18 cellular contexts compared by ENCODE assay signal in genomic region chr16:84577034-84577803, GRCh38. TPM values are rescaled to one million over a fixed set of nuclear protein-coding genes. Genes with fewer than 3 reads are reported as not detected.
DNase-seq lines count a peak whose midpoint lies in the region; ATAC-seq and TF ChIP-seq lines count a peak whose summit lies in the region.
"Had no signal": no experiment of that assay in that cellular context is flagged by ENCODE, and none has a peak within 500 bp of the region (broad histone marks: within the 10 kb centered on the region; RNA-seq: fewer than 3 reads in every experiment).

No MANE protein-coding gene starts in this region.

- no peak overlapping the region for H3K4me3 Mint-ChIP-seq in CD4-positive, CD25-positive, alpha-beta regulatory T cell
- H3K4me3 Mint-ChIP-seq in CD8-positive, alpha-beta T cell: no peak overlapping the region
- H3K4me3 Mint-ChIP-seq in activated CD8-positive, alpha-beta T cell treated with anti-CD3 and anti-CD28 coated beads for 36 hours: no peak overlapping the region
- H3K4me3 Mint-ChIP-seq: neural crest cell had no signal

- peaks cover 5 to 54% (median 37%) of the 10 kb centered on the region in 4 donors for H3K4me1 Mint-ChIP-seq in CD4-positive, CD25-positive, alpha-beta regulatory T cell
- H3K4me1 Mint-ChIP-seq in CD8-positive, alpha-beta T cell (ENCODE audit: low read depth): peaks cover 66% of the 10 kb centered on the region
- H3K4me1 Mint-ChIP-seq in activated CD8-positive, alpha-beta T cell treated with anti-CD3 and anti-CD28 coated beads for 36 hours (ENCODE audit: low read depth): peaks cover 65% of the 10 kb centered on the region

- TF ChIP-seq CTCF in CD8-positive, alpha-beta T cell (IDR thresholded peaks at IDR 0.05): no peak
- no peak for TF ChIP-seq CTCF in activated CD8-positive, alpha-beta T cell treated with anti-CD3 and anti-CD28 coated beads for 36 hours (IDR thresholded peaks at IDR 0.05)
- TF ChIP-seq CTCF in mucosa of descending colon (IDR thresholded peaks at IDR 0.05): no peak

- no peaks in the 10 kb centered on the region for H3K9me3 ChIP-seq in CD4-positive, CD25-positive, alpha-beta regulatory T cell (ENCODE audit: control insufficient read depth in 2 of 2, low read length in 2 of 2)
- H3K9me3 ChIP-seq in CD8-positive, alpha-beta T cell (ENCODE audit: low read length): no peaks in the 10 kb centered on the region
- no peaks in the 10 kb centered on the region for H3K9me3 ChIP-seq in mucosa of descending colon
- H3K9me3 ChIP-seq: adrenal gland had no signal

- H3K4me1 ChIP-seq in CD4-positive, CD25-positive, alpha-beta regulatory T cell (ENCODE audit: control insufficient read depth, insufficient read depth, low read length, poor library complexity, severe bottlenecking): peaks cover 9% of the 10 kb centered on the region
- peaks cover 15% of the 10 kb centered on the region for H3K4me1 ChIP-seq in CD8-positive, alpha-beta T cell (ENCODE audit: insufficient read depth, low read length)
- no peaks in the 10 kb centered on the region for H3K4me1 ChIP-seq in mucosa of descending colon (ENCODE audit: low read depth)
- H3K4me1 ChIP-seq: adrenal gland had no signal

- H3K36me3 Mint-ChIP-seq in CD4-positive, CD25-positive, alpha-beta regulatory T cell: peaks cover 11% of the 10 kb centered on the region
- H3K36me3 Mint-ChIP-seq in CD8-positive, alpha-beta T cell: peaks cover 69% of the 10 kb centered on the region
- peaks cover 68% of the 10 kb centered on the region for H3K36me3 Mint-ChIP-seq in activated CD8-positive, alpha-beta T cell treated with anti-CD3 and anti-CD28 coated beads for 36 hours (ENCODE audit: low read depth)

- ATAC-seq in CD4-positive, CD25-positive, alpha-beta regulatory T cell (ENCODE audit: low read depth in 2 of 2): no peak
- ATAC-seq in CD8-positive, alpha-beta T cell: no peak
- peak; percentile 40 for ATAC-seq in activated CD8-positive, alpha-beta T cell treated with anti-CD3 and anti-CD28 coated beads for 36 hours
- ATAC-seq in mucosa of descending colon (peak; percentile 41), sciatic nerve (no peak), GM21381 (IDR thresholded peaks at IDR 0.05; ENCODE audit: unreplicated experiment) (no peak)

- H3K9me3 Mint-ChIP-seq in CD4-positive, CD25-positive, alpha-beta regulatory T cell: peaks cover 0 to 3% (median 0%) of the 10 kb centered on the region in 7 donors
- no peaks in the 10 kb centered on the region for H3K9me3 Mint-ChIP-seq in CD8-positive, alpha-beta T cell
- H3K9me3 Mint-ChIP-seq in activated CD8-positive, alpha-beta T cell treated with anti-CD3 and anti-CD28 coated beads for 36 hours: no peaks in the 10 kb centered on the region
- H3K9me3 Mint-ChIP-seq: neural crest cell had no signal

- no peak overlapping the region for H3K27ac ChIP-seq in CD4-positive, CD25-positive, alpha-beta regulatory T cell (ENCODE audit: insufficient read depth, low read length, poor library complexity, severe bottlenecking)
- no peak overlapping the region for H3K27ac ChIP-seq in CD8-positive, alpha-beta T cell (ENCODE audit: low read depth, low read length)
- H3K27ac ChIP-seq: adrenal gland, dorsolateral prefrontal cortex had no signal

- POLR2A ChIA-PET in CD8-positive, alpha-beta T cell (lab: Charles Lee): interaction anchor here (1.2 kb wide), 1 partner anchor 10 kb away, joined by 3 read pairs; no protein-coding TSS in a partner anchor
- POLR2A ChIA-PET in activated CD8-positive, alpha-beta T cell treated with anti-CD3 and anti-CD28 coated beads for 36 hours (lab: Charles Lee): interaction anchor here (0.6 to 1.3 kb wide), 2 partner anchors 21 to 33 kb away, joined by 3 to 4 read pairs; no protein-coding TSS in a partner anchor

- no peak overlapping the region for H3K4me3 ChIP-seq in CD4-positive, CD25-positive, alpha-beta regulatory T cell (ENCODE audit: low read depth, low read length)
- H3K4me3 ChIP-seq in CD8-positive, alpha-beta T cell (ENCODE audit: low read depth, low read length): no peak overlapping the region
- H3K4me3 ChIP-seq in mucosa of descending colon: no peak overlapping the region
- H3K4me3 ChIP-seq: adrenal gland, dorsolateral prefrontal cortex had no signal

- peak overlapping the region in 2 of 3 donors; percentile 80 to 82 for H3K27ac Mint-ChIP-seq in CD4-positive, CD25-positive, alpha-beta regulatory T cell
- H3K27ac Mint-ChIP-seq in CD8-positive, alpha-beta T cell: peak overlapping the region; percentile 78
- peak overlapping the region; percentile 23 for H3K27ac Mint-ChIP-seq in activated CD8-positive, alpha-beta T cell treated with anti-CD3 and anti-CD28 coated beads for 36 hours

- no peak for DNase-seq in CD4-positive, CD25-positive, alpha-beta regulatory T cell
- DNase-seq in CD8-positive, alpha-beta T cell: no peak
- no peak for DNase-seq in activated CD8-positive, alpha-beta T cell treated with anti-CD3 and anti-CD28 coated beads for 36 hours
- no peak for DNase-seq in mucosa of descending colon
- DNase-seq in sciatic nerve (ENCODE audit: low spot score): no peak
- DNase-seq in NCI-H146 (lab: John Stamatoyannopoulos, UW): no peak
- no peak for DNase-seq in NCI-H2081 (lab: John Stamatoyannopoulos, UW)
- DNase-seq: activated CD4-positive, CD25-positive, alpha-beta regulatory T cell; activated CD8-positive, alpha-beta memory T cell treated with anti-CD3 and anti-CD28 coated beads, Interleukin-2, amount 50 U/mL, for 48 hours; adrenal gland; dorsolateral prefrontal cortex; NCI-H1417 treated with DMSO at 0.1 percent for 48 hours; NCI-H2171 treated with DMSO at 0.1 percent for 48 hours; NCI-H526 treated with DMSO at 0.1 percent for 48 hours; SHP77; stimulated activated CD4-positive, alpha-beta T cell treated with anti-CD3 and anti-CD28 coated beads, Interleukin-4, amount 100 ng/mL, for 24 hours had no signal

- H3K27me3 Mint-ChIP-seq in CD4-positive, CD25-positive, alpha-beta regulatory T cell: no peaks in the 10 kb centered on the region
- no peaks in the 10 kb centered on the region for H3K27me3 Mint-ChIP-seq in CD8-positive, alpha-beta T cell (ENCODE audit: low read depth)
- H3K27me3 Mint-ChIP-seq in activated CD8-positive, alpha-beta T cell treated with anti-CD3 and anti-CD28 coated beads for 36 hours: no peaks in the 10 kb centered on the region

- peaks cover 29% of the 10 kb centered on the region for H3K36me3 ChIP-seq in CD4-positive, CD25-positive, alpha-beta regulatory T cell (ENCODE audit: control insufficient read depth, insufficient read depth, low read length)
- peaks cover 8% of the 10 kb centered on the region for H3K36me3 ChIP-seq in CD8-positive, alpha-beta T cell (ENCODE audit: insufficient read depth, low read length)
- no peaks in the 10 kb centered on the region for H3K36me3 ChIP-seq in mucosa of descending colon (ENCODE audit: low read depth)
- H3K36me3 ChIP-seq: adrenal gland had no signal

- intact Hi-C loops in CD8-positive, alpha-beta T cell (cut with DNase I, micrococcal nuclease): no loop called here
- intact Hi-C loops in activated CD8-positive, alpha-beta T cell treated with anti-CD3 and anti-CD28 coated beads for 36 hours (cut with micrococcal nuclease): no loop called here
- intact Hi-C loops in mucosa of descending colon (cut with DNase I, micrococcal nuclease): no loop called here
- intact Hi-C loops in sciatic nerve (cut with DNase I): no loop called here

- CTCF ChIA-PET in CD8-positive, alpha-beta T cell (lab: Charles Lee): interaction anchor here (0.7 to 1.5 kb wide), 2 partner anchors 17 to 66 kb away, joined by 3 to 4 read pairs; no protein-coding TSS in a partner anchor
- CTCF ChIA-PET in activated CD8-positive, alpha-beta T cell treated with anti-CD3 and anti-CD28 coated beads for 36 hours (lab: Charles Lee): interaction anchor here (0.7 to 1.5 kb wide), 2 partner anchors 11 to 15 kb away, joined by 3 read pairs; no protein-coding TSS in a partner anchor

- H3K27me3 ChIP-seq in CD4-positive, CD25-positive, alpha-beta regulatory T cell (ENCODE audit: control insufficient read depth, insufficient read depth, low read length): no peaks in the 10 kb centered on the region
- no peaks in the 10 kb centered on the region for H3K27me3 ChIP-seq in CD8-positive, alpha-beta T cell (ENCODE audit: insufficient read depth, low read length)
- H3K27me3 ChIP-seq: adrenal gland, dorsolateral prefrontal cortex had no signal

RNA-seq across cellular contexts. Expression of gene COTL1, which starts 40.7 kb away (rescaled TPM):
- total RNA-seq in CD4-positive, CD25-positive, alpha-beta regulatory T cell: 353 TPM
- 100 to 1,000 TPM; 450 to 761 (median 584) TPM for polyA plus RNA-seq in CD4-positive, CD25-positive, alpha-beta regulatory T cell
- 100 to 1,000 TPM; 194 to 199 TPM for total RNA-seq in CD8-positive, alpha-beta T cell
- total RNA-seq in activated CD8-positive, alpha-beta T cell treated with anti-CD3 and anti-CD28 coated beads for 36 hours: 100 to 1,000 TPM; 664 to 677 TPM
- total RNA-seq in mucosa of descending colon (100 to 1,000 TPM in 1 of 3 donors, 10 to 100 TPM in 2; 52.8 to 120 (median 56.8) TPM), sciatic nerve (77.9 TPM)

Comparison
In these comparisons a context has a peak if more than half of its experiments do, and no peak if none do; other contexts are left out.
1. ATAC-seq: peak in activated CD8-positive, alpha-beta T cell treated with anti-CD3 and anti-CD28 coated beads for 36 hours (single experiment) and mucosa of descending colon (single experiment); none in CD4-positive, CD25-positive, alpha-beta regulatory T cell (0 of 2), CD8-positive, alpha-beta T cell (single experiment), sciatic nerve (single experiment) and GM21381 (single experiment).
2. H3K27ac Mint-ChIP-seq: peak in every context shown above with its lines; median percentile 81 in CD4-positive, CD25-positive, alpha-beta regulatory T cell; 78 in CD8-positive, alpha-beta T cell; 23 in activated CD8-positive, alpha-beta T cell treated with anti-CD3 and anti-CD28 coated beads for 36 hours.